Comparison of ENCODE assay signal across 13 cellular contexts in genomic region chr15:96947830-96948229, GRCh38.
DNase-seq lines count a peak whose midpoint lies in the region; ATAC-seq and TF ChIP-seq lines count a peak whose summit lies in the region.
"Had no signal": no experiment of that assay in that cellular context is flagged by ENCODE, and none has a peak within 500 bp of the region (broad histone marks: within the 10 kb centered on the region; RNA-seq: fewer than 3 reads in every experiment).

No MANE protein-coding gene starts in this region.

- no peaks in the 10 kb centered on the region for H3K79me1 ChIP-seq in mesendoderm (ENCODE audit: low read length)

- H4K8ac ChIP-seq in mesendoderm (ENCODE audit: low read depth, low read length) = no peak overlapping the region

- WGBS in endodermal cell (ENCODE audit: insufficient coverage in 1 of 2, insufficient read length in 1 of 2), 2 experiments = 0 to 4% methylated on average over 1 to 35 of the region's 35 CpGs
- no CpG with 5 or more reads among the region's 35 CpGs for WGBS in mesendoderm (ENCODE audit: extremely low coverage, insufficient coverage, low lambda C conversion rate)
- WGBS in upper lobe of left lung, 2 donors = 6 to 12% methylated on average over 35 of the region's 35 CpGs

- peak in 1 of 2 donors; percentile 77 for DNase-seq in cardiac muscle cell (ENCODE audit: low read depth in 1 of 2, low spot score in 1 of 2)
- DNase-seq in right atrium auricular region (ENCODE audit: low spot score) = no peak
- peak; percentile 74 for DNase-seq in endodermal cell
- peak; percentile 74 for DNase-seq in mesendoderm
- peak in 1 of 2 donors; percentile 78 for DNase-seq in upper lobe of left lung
- DNase-seq in stimulated activated CD4-positive, alpha-beta T cell treated with anti-CD3 and anti-CD28 coated beads, Interleukin-15, amount 100 ng/mL, for 24 hours = no peak
- DNase-seq in foreskin fibroblast = no peak
- DNase-seq: EL, NCI-H1930, T1000 had no signal

- H3K4me2 ChIP-seq in mesendoderm (ENCODE audit: low read length) = peak overlapping the region; percentile 25

- H3K4me1 Mint-ChIP-seq in endodermal cell = peaks cover 27% of the 10 kb centered on the region
- H3K4me1 Mint-ChIP-seq: stimulated activated effector memory CD8-positive, alpha-beta T cell treated with anti-CD3 and anti-CD28 coated beads, Interleukin-12 subunit alpha, Interleukin-12 subunit beta, amount 100 ng/mL, for 72 hours had no signal

- H3K9me3 Mint-ChIP-seq in endodermal cell = peaks cover 1% of the 10 kb centered on the region

- TF ChIP-seq CTCF in cardiac muscle cell (IDR thresholded peaks at IDR 0.05; ENCODE audit: low read depth, low read length) = no peak
- no peak for TF ChIP-seq CTCF in right atrium auricular region (IDR thresholded peaks at IDR 0.05)
- no peak for TF ChIP-seq CTCF in endodermal cell (conservative IDR thresholded peaks at IDR 0.05)
- TF ChIP-seq CTCF in upper lobe of left lung (IDR thresholded peaks at IDR 0.05) = no peak
- no peak for TF ChIP-seq CTCF in foreskin fibroblast (IDR thresholded peaks at IDR 0.05; ENCODE audit: low read depth, low read length)

- H4K5ac ChIP-seq in mesendoderm (ENCODE audit: low read length) = no peak overlapping the region

- H3K4me1 ChIP-seq in cardiac muscle cell (ENCODE audit: low read depth) (no peaks in the 10 kb centered on the region), right atrium auricular region (no peaks in the 10 kb centered on the region), endodermal cell (ENCODE audit: control insufficient read depth, insufficient read depth, low read length) (no peaks in the 10 kb centered on the region), mesendoderm (ENCODE audit: control insufficient read depth, low read depth, low read length) (no peaks in the 10 kb centered on the region), upper lobe of left lung (no peaks in the 10 kb centered on the region)

- H3K27ac ChIP-seq in cardiac muscle cell (no peak overlapping the region), right atrium auricular region (no peak overlapping the region), endodermal cell (ENCODE audit: low read depth, low read length) (no peak overlapping the region), mesendoderm (ENCODE audit: low read depth, low read length) (no peak overlapping the region), upper lobe of left lung (no peak overlapping the region)

- H3K27me3 ChIP-seq in cardiac muscle cell = peaks cover 22% of the 10 kb centered on the region
- no peaks in the 10 kb centered on the region for H3K27me3 ChIP-seq in right atrium auricular region
- H3K27me3 ChIP-seq in endodermal cell (ENCODE audit: control insufficient read depth, insufficient read depth, low read length, poor library complexity, severe bottlenecking) = peaks cover 36% of the 10 kb centered on the region
- H3K27me3 ChIP-seq in mesendoderm (ENCODE audit: insufficient read depth, low read length, poor library complexity) = no peaks in the 10 kb centered on the region
- H3K27me3 ChIP-seq in upper lobe of left lung = peaks cover 0 to 4% (median 0%) of the 10 kb centered on the region in 4 donors

- H3K4me3 Mint-ChIP-seq in endodermal cell = peak overlapping the region; percentile 53
- H3K4me3 Mint-ChIP-seq: stimulated activated effector memory CD8-positive, alpha-beta T cell treated with anti-CD3 and anti-CD28 coated beads, Interleukin-12 subunit alpha, Interleukin-12 subunit beta, amount 100 ng/mL, for 72 hours had no signal

- no peak overlapping the region for H2BK5ac ChIP-seq in mesendoderm (ENCODE audit: low read length)

- no peaks in the 10 kb centered on the region for H3K36me3 Mint-ChIP-seq in endodermal cell (ENCODE audit: low read depth)
- H3K36me3 Mint-ChIP-seq: stimulated activated effector memory CD8-positive, alpha-beta T cell treated with anti-CD3 and anti-CD28 coated beads, Interleukin-12 subunit alpha, Interleukin-12 subunit beta, amount 100 ng/mL, for 72 hours had no signal

- H3K27ac Mint-ChIP-seq in endodermal cell = no peak overlapping the region
- H3K27ac Mint-ChIP-seq: stimulated activated effector memory CD8-positive, alpha-beta T cell treated with anti-CD3 and anti-CD28 coated beads, Interleukin-12 subunit alpha, Interleukin-12 subunit beta, amount 100 ng/mL, for 72 hours had no signal

- no peaks in the 10 kb centered on the region for H3K9me3 ChIP-seq in cardiac muscle cell (ENCODE audit: low read depth)
- no peaks in the 10 kb centered on the region for H3K9me3 ChIP-seq in right atrium auricular region
- no peaks in the 10 kb centered on the region for H3K9me3 ChIP-seq in endodermal cell (ENCODE audit: control insufficient read depth, low read length)
- H3K9me3 ChIP-seq in upper lobe of left lung = no peaks in the 10 kb centered on the region

- TF ChIP-seq POLR2A in upper lobe of left lung (IDR thresholded peaks at IDR 0.05) = no peak

- ATAC-seq in upper lobe of left lung (ENCODE audit: low FRiP score in 2 of 2) (no peak), HG02840 (IDR thresholded peaks at IDR 0.05; ENCODE audit: low FRiP score, unreplicated experiment) (no peak)
- ATAC-seq: stimulated activated effector memory CD8-positive, alpha-beta T cell treated with anti-CD3 and anti-CD28 coated beads, Interleukin-12 subunit alpha, Interleukin-12 subunit beta, amount 100 ng/mL, for 72 hours had no signal

- H2AK5ac ChIP-seq in mesendoderm (ENCODE audit: low read length) = no peak overlapping the region

- no peak for TF ChIP-seq EP300 in upper lobe of left lung (IDR thresholded peaks at IDR 0.05)

- H3K18ac ChIP-seq in mesendoderm (ENCODE audit: low read length) = no peak overlapping the region

- H3K27me3 Mint-ChIP-seq in endodermal cell (ENCODE audit: insufficient read depth) = peaks cover 42% of the 10 kb centered on the region

- peak overlapping the region; percentile 28 for H3K56ac ChIP-seq in mesendoderm (ENCODE audit: low read length)

- H3K4me3 ChIP-seq in cardiac muscle cell = peak overlapping the region; percentile 31
- no peak overlapping the region for H3K4me3 ChIP-seq in right atrium auricular region
- peak overlapping the region; percentile 53 for H3K4me3 ChIP-seq in endodermal cell (ENCODE audit: low read length)
- no peak overlapping the region for H3K4me3 ChIP-seq in mesendoderm (ENCODE audit: low read length)
- peak overlapping the region in 3 of 4 donors; percentile 10 to 34 (median 15) for H3K4me3 ChIP-seq in upper lobe of left lung
- no peak overlapping the region for H3K4me3 ChIP-seq in foreskin fibroblast (ENCODE audit: low read depth in 1 of 2, low read length in 2 of 2)
- H3K4me3 ChIP-seq: lung had no signal

- H3K36me3 ChIP-seq in cardiac muscle cell (no peaks in the 10 kb centered on the region), right atrium auricular region (no peaks in the 10 kb centered on the region), endodermal cell (ENCODE audit: control insufficient read depth, insufficient read depth, low read length) (no peaks in the 10 kb centered on the region), mesendoderm (ENCODE audit: control insufficient read depth, insufficient read depth, low read length) (no peaks in the 10 kb centered on the region), upper lobe of left lung (no peaks in the 10 kb centered on the region)

- H3K4ac ChIP-seq in mesendoderm (ENCODE audit: low read depth, low read length) = no peak overlapping the region

- H2BK120ac ChIP-seq in mesendoderm (ENCODE audit: low read depth, low read length) = no peak overlapping the region

- H3K9ac ChIP-seq in endodermal cell (ENCODE audit: extremely low read depth, low read length, poor library complexity, severe bottlenecking) (no peak overlapping the region), mesendoderm (ENCODE audit: low read length) (peak overlapping the region; percentile 26)

- no peaks in the 10 kb centered on the region for H3K79me2 ChIP-seq in mesendoderm (ENCODE audit: control insufficient read depth, insufficient read depth, low read length)

- no peak overlapping the region for H3K23ac ChIP-seq in mesendoderm (ENCODE audit: low read length)

- no peak overlapping the region for H2BK15ac ChIP-seq in mesendoderm (replicated peaks; ENCODE audit: low read depth)

Comparison
In these comparisons a context has a peak if more than half of its experiments do, and no peak if none do; other contexts are left out.
1. H3K4me3 ChIP-seq: peak in cardiac muscle cell (single experiment), endodermal cell (single experiment) and upper lobe of left lung (3 of 4); none in right atrium auricular region (0 of 2), mesendoderm (single experiment) and foreskin fibroblast (0 of 2).
2. DNase-seq: peak in endodermal cell (single experiment) and mesendoderm (single experiment); none in right atrium auricular region (single experiment), stimulated activated CD4-positive, alpha-beta T cell treated with anti-CD3 and anti-CD28 coated beads, Interleukin-15, amount 100 ng/mL, for 24 hours (single experiment) and foreskin fibroblast (0 of 2).